In genomic region chr19:17226002-17226933, GRCh38 we compare ENCODE assay signal across 8 cellular contexts. TPM values are rescaled to one million over a fixed set of nuclear protein-coding genes. Genes with fewer than 3 reads are reported as not detected.
DNase-seq lines count a peak whose midpoint lies in the region; ATAC-seq, FAIRE-seq and TF ChIP-seq lines count a peak whose summit lies in the region.

OCEL1 (plus strand) TSS chr19:17226226; CDS start chr19:17226248, 22 bp downstream.

- H2AFZ ChIP-seq in mammary epithelial cell (ENCODE audit: low read depth, low read length), result peak within 1 kb of the TSS; percentile 96

- TF ChIP-seq POLR2A in GM18951 (IDR thresholded peaks at IDR 0.05; ENCODE audit: extremely low read depth, insufficient read depth, insufficient read length), result peak; percentile 94

- H3K4me1 ChIP-seq in mammary epithelial cell (ENCODE audit: insufficient read depth, low read length), result peaks cover 9% of the 10 kb centered on the region
- peaks cover 0 to 3% of the 10 kb centered on the region in 2 donors for H3K4me1 ChIP-seq in small intestine (ENCODE audit: control insufficient read depth in 2 of 2, insufficient read depth in 1 of 2, low read depth in 1 of 2, low read length in 1 of 2)

- no peaks in the 10 kb centered on the region for H3K36me3 ChIP-seq in mammary epithelial cell (ENCODE audit: insufficient read depth, low read length)
- peaks cover 0 to 3% of the 10 kb centered on the region in 2 donors for H3K36me3 ChIP-seq in small intestine (ENCODE audit: control insufficient read depth in 2 of 2, insufficient read depth in 2 of 2, low read length in 2 of 2)

- intact Hi-C loops in mammary epithelial cell (cut with micrococcal nuclease), result loop anchor here (2.0 kb wide), 1 partner anchor 151 kb away; the partner anchor contains the start of genes HAUS8 and MYO9B

- peak within 1 kb of the TSS; percentile 72 for H3K4me3 ChIP-seq in WI38 (ENCODE audit: low read depth, low read length)
- H3K4me3 ChIP-seq in mammary epithelial cell (replicated peaks in 1 of 3; ENCODE audit: insufficient read depth in 1 of 3, low read depth in 2 of 3, low read length in 3 of 3), result peak within 1 kb of the TSS; percentile 70 to 71 (median 70)
- peak within 1 kb of the TSS; percentile 64 for H3K4me3 ChIP-seq in small intestine (ENCODE audit: low read depth in 1 of 2, low read length in 2 of 2)

- no peaks in the 10 kb centered on the region for H4K20me1 ChIP-seq in mammary epithelial cell (ENCODE audit: insufficient read depth, low read length)

- CTCF ChIA-PET in mammary epithelial cell (lab: Charles Lee; ENCODE audit: low non-redundant PET), result interaction anchor here (0.6 kb wide), 1 partner anchor 19 kb away, joined by 3 read pairs; no protein-coding TSS in a partner anchor

- BruUV-seq in mammary epithelial cell (replicated peaks; lab: Mats Ljungman, UMichigan), result no TSS peak

- peak; percentile 97 for DNase-seq in AG08396 (ENCODE audit: low spot score)
- DNase-seq in NCI-H226, result peak; percentile 95
- DNase-seq in mammary epithelial cell, result peak; percentile 98
- peak; percentile 92 for DNase-seq in iPS-NIHi7 (ENCODE audit: extremely low spot score)
- peak; percentile 98 for DNase-seq in small intestine

- H3K79me2 ChIP-seq in mammary epithelial cell (ENCODE audit: insufficient read depth, low read length), result no peaks in the 10 kb centered on the region

- H3K9ac ChIP-seq in mammary epithelial cell (ENCODE audit: insufficient read depth, low read length), result peak within 1 kb of the TSS; percentile 34

- peak; percentile 93 for ATAC-seq in HG03175 (IDR thresholded peaks at IDR 0.05; ENCODE audit: unreplicated experiment)

- in situ Hi-C loops in GM18951 (cut with MboI; ENCODE audit: low sequenced_read_pairs, unreplicated experiment), result no loop called here
- in situ Hi-C loops in mammary epithelial cell (cut with MboI; ENCODE audit: low sequenced_read_pairs in 2 of 2), result no loop called here

- dilution Hi-C loops in mammary epithelial cell (cut with HindIII; ENCODE audit: low sequenced_read_pairs), result no loop called here

- FAIRE-seq in small intestine (lab: Jason Lieb, UNC), result no peak

- peak within 1 kb of the TSS; percentile 48 for H3K27ac ChIP-seq in mammary epithelial cell (ENCODE audit: insufficient read depth, low read depth, low read length)
- H3K27ac ChIP-seq in small intestine (ENCODE audit: low read depth in 1 of 2, low read length in 1 of 2), result peak within 1 kb of the TSS; percentile 66 to 98

- 8% methylated on average over 19 of the region's 90 CpGs for WGBS in mammary epithelial cell (ENCODE audit: low coverage, missing lambda C conversion rate)
- WGBS in small intestine, 3 donors, result 0 to 1% (median 0%) methylated on average over 46 to 90 of the region's 90 CpGs

- TF ChIP-seq CTCF in WI38 (IDR thresholded peaks at IDR 0.05; ENCODE audit: low read depth, low read length) (no peak), mammary epithelial cell (conservative IDR thresholded peaks at IDR 0.05 in 1 of 2, IDR thresholded peaks at IDR 0.05 in 1 of 2; ENCODE audit: extremely low read depth in 1 of 2, insufficient read depth in 1 of 2, low read depth in 1 of 2, low read length in 2 of 2) (no peak)

- H3K27me3 ChIP-seq in mammary epithelial cell (ENCODE audit: insufficient read depth, low read length) (no peaks in the 10 kb centered on the region), small intestine (ENCODE audit: control insufficient read depth in 2 of 2, insufficient read depth in 2 of 2, low read length in 2 of 2) (no peaks in the 10 kb centered on the region)

- H3K9me3 ChIP-seq in mammary epithelial cell (replicated peaks; ENCODE audit: insufficient read depth, low read length) (no peaks in the 10 kb centered on the region), small intestine (ENCODE audit: control insufficient read depth, low read depth) (no peaks in the 10 kb centered on the region)

- H3K4me2 ChIP-seq in mammary epithelial cell (ENCODE audit: insufficient read depth, low read depth, low read length), result peak within 1 kb of the TSS; percentile 97

RNA-seq across cellular contexts. Expression of gene OCEL1, which starts in this region (rescaled TPM):
- total RNA-seq in mammary epithelial cell, result 10 to 100 TPM in 1 of 2 donors, 1 to 10 TPM in 1; 2.5 to 16.0 TPM
- 6.1 TPM for polyA plus RNA-seq in mammary epithelial cell
- polyA minus RNA-seq in mammary epithelial cell, result 9.7 TPM
- polyA plus RNA-seq in small intestine, result 10 to 100 TPM; 24.0 to 93.7 (median 58.9) TPM

Comparison
In these comparisons a context has a peak if more than half of its experiments do, and no peak if none do; other contexts are left out.
1. Peak in every context shown above with its lines: DNase-seq, ATAC-seq, H3K4me3 ChIP-seq and H3K27ac ChIP-seq.